In genomic region chr9:131419029-131419614, GRCh38 we compare ENCODE assay signal across 9 cellular contexts. TPM values are rescaled to one million over a fixed set of nuclear protein-coding genes. Genes with fewer than 3 reads are reported as not detected.
DNase-seq lines count a peak whose midpoint lies in the region; ATAC-seq and TF ChIP-seq lines count a peak whose summit lies in the region.
"Had no signal": no experiment of that assay in that cellular context is flagged by ENCODE, and none has a peak within 500 bp of the region (broad histone marks: within the 10 kb centered on the region; RNA-seq: fewer than 3 reads in every experiment).

No MANE protein-coding gene starts in this region.

- H3K27me3 Mint-ChIP-seq in IgD-negative memory B cell (no peaks in the 10 kb centered on the region), chondrocyte (ENCODE audit: low read depth) (no peaks in the 10 kb centered on the region)

- peak overlapping the region in 2 of 3 donors; percentile 67 to 82 for H3K27ac Mint-ChIP-seq in IgD-negative memory B cell
- peak overlapping the region; percentile 95 for H3K27ac Mint-ChIP-seq in chondrocyte (ENCODE audit: unreplicated experiment)

- no peak overlapping the region for H2BK15ac ChIP-seq in neuronal stem cell (ENCODE audit: low read length)

- H3K9ac ChIP-seq in BLaER1 (no peak overlapping the region; the same call in 1 of the 2 replicates), neuronal stem cell (ENCODE audit: low read depth, low read length, poor library complexity) (peak overlapping the region; percentile 27)

- H3K9me3 Mint-ChIP-seq in IgD-negative memory B cell (no peaks in the 10 kb centered on the region), chondrocyte (ENCODE audit: low read depth) (no peaks in the 10 kb centered on the region)

- H3K4me1 Mint-ChIP-seq in IgD-negative memory B cell (peaks cover 62 to 72% (median 71%) of the 10 kb centered on the region in 3 donors), chondrocyte (ENCODE audit: low read depth) (peaks cover 79% of the 10 kb centered on the region)

- peaks cover 12% of the 10 kb centered on the region for H3K9me3 ChIP-seq in BLaER1
- H3K9me3 ChIP-seq in neuronal stem cell (replicated peaks in 1 of 2; ENCODE audit: control insufficient read depth in 2 of 2, insufficient read depth in 1 of 2, low read depth in 1 of 2, low read length in 2 of 2), result peaks cover 4 to 17% of the 10 kb centered on the region in 2 donors
- H3K9me3 ChIP-seq: mucosa of descending colon had no signal

- no peak overlapping the region for H2BK12ac ChIP-seq in neuronal stem cell (ENCODE audit: low read length)

- no peak overlapping the region for H3K18ac ChIP-seq in neuronal stem cell (ENCODE audit: low read length)

- no peak overlapping the region for H3K23ac ChIP-seq in neuronal stem cell (ENCODE audit: low read depth, low read length, poor library complexity)

- H3K79me1 ChIP-seq in neuronal stem cell (ENCODE audit: low read depth, low read length), result peaks cover 8% of the 10 kb centered on the region

- TF ChIP-seq CTCF in chondrocyte (IDR thresholded peaks at IDR 0.05), result no peak

- peaks cover 94% of the 10 kb centered on the region for H3K4me1 ChIP-seq in BLaER1
- H3K4me1 ChIP-seq in neuronal stem cell (ENCODE audit: control insufficient read depth in 2 of 2, insufficient read depth in 1 of 2, low read depth in 1 of 2, low read length in 2 of 2), result peaks cover 24 to 50% of the 10 kb centered on the region in 2 donors

- H2AFZ ChIP-seq in neuronal stem cell (ENCODE audit: low read length), result no peak overlapping the region

- H4K8ac ChIP-seq in neuronal stem cell (ENCODE audit: low read depth, low read length), result no peak overlapping the region

- no peak for TF ChIP-seq POLR2A in GM18505 (IDR thresholded peaks at IDR 0.05; ENCODE audit: borderline replicate concordance, extremely low read depth, insufficient read depth, insufficient read length)

- H3K27me3 ChIP-seq in BLaER1 (no peaks in the 10 kb centered on the region), neuronal stem cell (ENCODE audit: control insufficient read depth in 3 of 3, insufficient read depth in 3 of 3, low read depth in 1 of 3, low read length in 3 of 3) (no peaks in the 10 kb centered on the region)

- H4K20me1 ChIP-seq in BLaER1, result peaks cover 100% of the 10 kb centered on the region

- ATAC-seq in GM18505 (IDR thresholded peaks at IDR 0.05; ENCODE audit: unreplicated experiment) (no peak), GM21447 (IDR thresholded peaks at IDR 0.05; ENCODE audit: unreplicated experiment) (no peak)

- no peak overlapping the region for H3K4ac ChIP-seq in neuronal stem cell (ENCODE audit: low read length)

- no peak overlapping the region for H2BK120ac ChIP-seq in neuronal stem cell (ENCODE audit: low read depth, low read length)

- H3K14ac ChIP-seq in neuronal stem cell (ENCODE audit: low read length), result no peak overlapping the region

- H3K27ac ChIP-seq in BLaER1, result no peak overlapping the region
- peak overlapping the region; percentile 16 for H3K27ac ChIP-seq in neuronal stem cell (replicated peaks; ENCODE audit: low read length)

- no peaks in the 10 kb centered on the region for H3K36me3 Mint-ChIP-seq in IgD-negative memory B cell
- H3K36me3 Mint-ChIP-seq in chondrocyte (ENCODE audit: low read depth), result no peaks in the 10 kb centered on the region

- peak overlapping the region; percentile 10; the same call in 1 of the 2 replicates for H3K4me2 ChIP-seq in BLaER1
- H3K4me2 ChIP-seq in neuronal stem cell (ENCODE audit: insufficient read depth, low read length, poor library complexity, severe bottlenecking), result no peak overlapping the region

- no peak overlapping the region for H4K91ac ChIP-seq in neuronal stem cell (ENCODE audit: low read depth, low read length, poor library complexity)

- H2BK5ac ChIP-seq in neuronal stem cell (ENCODE audit: low read length), result no peak overlapping the region

- H2AK5ac ChIP-seq in neuronal stem cell (ENCODE audit: low read depth, low read length), result no peak overlapping the region

- H3K36me3 ChIP-seq in BLaER1, result peaks cover 92% of the 10 kb centered on the region
- H3K36me3 ChIP-seq in neuronal stem cell (replicated peaks in 1 of 2; ENCODE audit: control insufficient read depth in 2 of 2, insufficient read depth in 2 of 2, low read length in 2 of 2), result peaks cover 11 to 93% of the 10 kb centered on the region in 2 donors

- WGBS in neuronal stem cell (ENCODE audit: extremely low coverage in 2 of 2, insufficient read length in 2 of 2, insufficient replicate concordance in 1 of 2), 2 donors, result no CpG with 5 or more reads among the region's 8 CpGs

- H3K4me3 ChIP-seq in BLaER1, result no peak overlapping the region
- no peak overlapping the region for H3K4me3 ChIP-seq in neuronal stem cell (ENCODE audit: low read length in 2 of 2)
- H3K4me3 ChIP-seq: mucosa of descending colon had no signal

- H3K4me3 Mint-ChIP-seq in IgD-negative memory B cell (peak overlapping the region in 2 of 4 donors; percentile 8 to 91), chondrocyte (ENCODE audit: unreplicated experiment) (no peak overlapping the region)

- peak; percentile 66 for DNase-seq in chondrocyte (ENCODE audit: low spot score)
- DNase-seq in neuronal stem cell (ENCODE audit: low spot score), result no peak
- DNase-seq in COR-L47 (lab: John Stamatoyannopoulos, UW), result no peak
- no peak for DNase-seq in stimulated activated CD8-positive, alpha-beta memory T cell treated with anti-CD3 and anti-CD28 coated beads, Interleukin-4, amount 100 ng/mL, for 48 hours
- DNase-seq: mucosa of descending colon had no signal

RNA-seq across cellular contexts. Expression of gene PRRC2B, which starts 25.2 kb away (rescaled TPM):
- polyA plus RNA-seq in IgD-negative memory B cell, result 34.1 TPM
- total RNA-seq in chondrocyte, result 233 to 235 TPM (median 235 TPM) in 3 replicates
- polyA plus RNA-seq in neuronal stem cell (2013, experiment 1 of 2), result 108 TPM
- 114 TPM for polyA plus RNA-seq in neuronal stem cell (2013, experiment 2 of 2)
